Comparison of ENCODE assay signal across 1 cellular context in genomic region chr22:42615092-42615859, GRCh38.
TF ChIP-seq lines count a peak whose summit lies in the region.

No MANE protein-coding gene starts in this region.

TF ChIP-seq in Ishikawa, 13 proteins besides CTCF, POLR2A, EP300 and RAD21 (continued from another document):
- TF ChIP-seq USF1 (IDR thresholded peaks at IDR 0.05) (peak; percentile 65), TCF12 (IDR thresholded peaks at IDR 0.05; ENCODE audit: low read depth) (peak; percentile 91), NFIC (IDR thresholded peaks at IDR 0.05) (peak; percentile 65), ZBTB7A (IDR thresholded peaks at IDR 0.05; ENCODE audit: low read depth) (no peak; the same call in 1 of the 2 replicates), EGR1 (IDR thresholded peaks at IDR 0.05) (peak; percentile 44; the same call in 1 of the 2 replicates), TEAD4 (IDR thresholded peaks at IDR 0.05) (peak; percentile 73), CREB1 (IDR thresholded peaks at IDR 0.05; ENCODE audit: low read depth) (0 out of 2 replicates have a peak, but pooled peaks have one; percentile 20), YY1 (IDR thresholded peaks at IDR 0.05; ENCODE audit: low read depth) (peak; percentile 73; the same call in 1 of the 2 replicates), TAF1 (IDR thresholded peaks at IDR 0.05; ENCODE audit: low read depth) (no peak; the same call in 1 of the 2 replicates)
- TF ChIP-seq, protein P1, sequence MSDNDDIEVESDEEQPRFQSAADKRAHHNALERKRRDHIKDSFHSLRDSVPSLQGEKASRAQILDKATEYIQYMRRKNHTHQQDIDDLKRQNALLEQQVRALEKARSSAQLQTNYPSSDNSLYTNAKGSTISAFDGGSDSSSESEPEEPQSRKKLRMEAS (IDR thresholded peaks at IDR 0.05): peak; percentile 72
